ENCODE assay signal across 22 cellular contexts in genomic region chr15:81215983-81216382, GRCh38. TPM values are rescaled to one million over a fixed set of nuclear protein-coding genes. Genes with fewer than 3 reads are reported as not detected.
DNase-seq lines count a peak whose midpoint lies in the region; ATAC-seq and TF ChIP-seq lines count a peak whose summit lies in the region.
"Had no signal": no experiment of that assay in that cellular context is flagged by ENCODE, and none has a peak within 500 bp of the region (broad histone marks: within the 10 kb centered on the region; RNA-seq: fewer than 3 reads in every experiment).

No MANE protein-coding gene starts in this region.

- POLR2A ChIA-PET in WTC11 (lab: Charles Lee): no interaction called here

- H2AFZ ChIP-seq in GM23338 (peak overlapping the region; percentile 93; the same call in 1 of the 2 replicates), neural progenitor cell (replicated peaks) (peak overlapping the region; percentile 66)

- H3K27ac Mint-ChIP-seq in GM23338: no peak overlapping the region
- no peak overlapping the region for H3K27ac Mint-ChIP-seq in WTC11
- H3K27ac Mint-ChIP-seq in neural progenitor cell: no peak overlapping the region
- H3K27ac Mint-ChIP-seq: CD14-positive monocyte; CD4-positive, alpha-beta T cell; CD8-positive, alpha-beta memory T cell had no signal

- H3K27me3 ChIP-seq in GM23338 (ENCODE audit: insufficient read depth) (no peaks in the 10 kb centered on the region), neural progenitor cell (no peaks in the 10 kb centered on the region), aorta (ENCODE audit: control insufficient read depth in 1 of 2, insufficient read depth in 2 of 2, low read length in 1 of 2) (no peaks in the 10 kb centered on the region), spleen (replicated peaks in 1 of 7) (peaks cover 0 to 14% (median 0%) of the 10 kb centered on the region in 7 donors), suprapubic skin (no peaks in the 10 kb centered on the region)
- H3K27me3 ChIP-seq: BE2C; BLaER1 treated with 17β-estradiol and CSF1 and Interleukin-3, amounts not matched to agents 10 nM and 100 nM had no signal

- H3F3A ChIP-seq in GM23338 (replicated peaks; ENCODE audit: low read depth) (no peaks in the 10 kb centered on the region), neural progenitor cell (ENCODE audit: low read depth) (no peaks in the 10 kb centered on the region)

- H3K36me3 Mint-ChIP-seq in GM23338 (ENCODE audit: low read depth) (peaks cover 10% of the 10 kb centered on the region), WTC11 (peaks cover 12% of the 10 kb centered on the region; the same call in 1 of the 2 replicates), neural progenitor cell (peaks cover 2% of the 10 kb centered on the region)
- H3K36me3 Mint-ChIP-seq: CD14-positive monocyte had no signal

- peaks cover 7% of the 10 kb centered on the region; the same call in 1 of the 2 replicates for H3K9me2 ChIP-seq in GM23338 (ENCODE audit: insufficient read depth)

- CTCF ChIA-PET in WTC11 (lab: Charles Lee): interaction anchor here (0.9 to 4.6 kb wide), 5 partner anchors 9 to 239 kb away, joined by 3 to 25 read pairs (median 4); no protein-coding TSS in a partner anchor

- H3K9me3 Mint-ChIP-seq in GM23338 (peaks cover 15% of the 10 kb centered on the region), WTC11 (peaks cover 19% of the 10 kb centered on the region), neural progenitor cell (peaks cover 23% of the 10 kb centered on the region)

- TF ChIP-seq EP300 in suprapubic skin (IDR thresholded peaks at IDR 0.05): no peak

- H3K4me3 ChIP-seq in GM23338: no peak overlapping the region
- H3K4me3 ChIP-seq in neural progenitor cell: no peak overlapping the region
- H3K4me3 ChIP-seq in aorta (ENCODE audit: low read length in 2 of 2): no peak overlapping the region
- H3K4me3 ChIP-seq in spleen: no peak overlapping the region
- H3K4me3 ChIP-seq in suprapubic skin: no peak overlapping the region
- H3K4me3 ChIP-seq: BLaER1 treated with 17β-estradiol and CSF1 and Interleukin-3, amounts not matched to agents 10 nM and 100 nM had no signal

- H3K36me3 ChIP-seq in GM23338 (ENCODE audit: insufficient read depth): no peaks in the 10 kb centered on the region
- no peaks in the 10 kb centered on the region for H3K36me3 ChIP-seq in neural progenitor cell
- no peaks in the 10 kb centered on the region for H3K36me3 ChIP-seq in aorta (ENCODE audit: control insufficient read depth in 1 of 2, insufficient read depth in 2 of 2, low read length in 1 of 2)
- no peaks in the 10 kb centered on the region for H3K36me3 ChIP-seq in spleen
- H3K36me3 ChIP-seq in suprapubic skin: no peaks in the 10 kb centered on the region
- H3K36me3 ChIP-seq: BE2C; BLaER1 treated with 17β-estradiol and CSF1 and Interleukin-3, amounts not matched to agents 10 nM and 100 nM had no signal

- H3K4me1 Mint-ChIP-seq in GM23338: peaks cover 3% of the 10 kb centered on the region
- peaks cover 6% of the 10 kb centered on the region for H3K4me1 Mint-ChIP-seq in WTC11
- peaks cover 5% of the 10 kb centered on the region for H3K4me1 Mint-ChIP-seq in neural progenitor cell
- H3K4me1 Mint-ChIP-seq: CD14-positive monocyte; CD8-positive, alpha-beta memory T cell had no signal

- intact Hi-C loops in aorta (cut with DNase I) (no loop called here), spleen (cut with DNase I; ENCODE audit: low total_unique reads) (no loop called here)

- H4K20me1 ChIP-seq in GM23338 (replicated peaks; ENCODE audit: insufficient read depth) (no peaks in the 10 kb centered on the region), neural progenitor cell (ENCODE audit: low read depth) (no peaks in the 10 kb centered on the region)
- H4K20me1 ChIP-seq: BLaER1 treated with 17β-estradiol and CSF1 and Interleukin-3, amounts not matched to agents 10 nM and 100 nM had no signal

- no peak overlapping the region for H3K9ac ChIP-seq in neural progenitor cell
- H3K9ac ChIP-seq: BLaER1 treated with 17β-estradiol and CSF1 and Interleukin-3, amounts not matched to agents 10 nM and 100 nM had no signal

- H3K4me1 ChIP-seq in GM23338 (ENCODE audit: insufficient read depth) (no peaks in the 10 kb centered on the region), neural progenitor cell (no peaks in the 10 kb centered on the region), aorta (ENCODE audit: control insufficient read depth in 1 of 2, insufficient read depth in 2 of 2, low read length in 2 of 2) (no peaks in the 10 kb centered on the region), spleen (peaks cover 0 to 2% (median 0%) of the 10 kb centered on the region in 6 donors), suprapubic skin (peaks cover 7% of the 10 kb centered on the region)
- H3K4me1 ChIP-seq: BE2C had no signal

- TF ChIP-seq CTCF in GM23338 (conservative IDR thresholded peaks at IDR 0.05; ENCODE audit: low read depth in 2 of 2) (no peak), WTC11 (IDR thresholded peaks at IDR 0.05) (no peak), neural progenitor cell (IDR thresholded peaks at IDR 0.05) (no peak), spleen (IDR thresholded peaks at IDR 0.05 in 8 of 11, conservative IDR thresholded peaks at IDR 0.05 in 3 of 11) (no peak), suprapubic skin (IDR thresholded peaks at IDR 0.05) (no peak)

- WGBS in aorta, 2 donors: 59 to 85% methylated on average over 2 of the region's 2 CpGs
- WGBS in spleen, 5 donors: 64 to 80% (median 73%) methylated on average over 1 to 2 of the region's 2 CpGs
- WGBS in suprapubic skin: no CpG with 5 or more reads among the region's 2 CpGs

- DNase-seq in GM23338 (ENCODE audit: low spot score) (no peak), WTC11 (ENCODE audit: low spot score) (no peak), neural progenitor cell (ENCODE audit: low spot score) (no peak), aorta (no peak), spleen (no peak), suprapubic skin (ENCODE audit: low spot score in 2 of 2) (no peak)
- DNase-seq: AML-193; BE2C; CD4-positive, alpha-beta T cell; CD8-positive, alpha-beta memory T cell; DMS53; DMS79 treated with DMSO at 0.1 percent for 48 hours; GF-D8; GOT3; HCEC 1CT had no signal

- H3K9me3 ChIP-seq in neural progenitor cell (ENCODE audit: low read depth): no peaks in the 10 kb centered on the region
- no peaks in the 10 kb centered on the region for H3K9me3 ChIP-seq in aorta (ENCODE audit: control insufficient read depth, low read length)
- peaks cover 3 to 28% (median 17%) of the 10 kb centered on the region in 8 donors for H3K9me3 ChIP-seq in spleen
- H3K9me3 ChIP-seq in suprapubic skin: peaks cover 9% of the 10 kb centered on the region
- H3K9me3 ChIP-seq: BE2C had no signal

- TF ChIP-seq POLR2A in spleen (IDR thresholded peaks at IDR 0.05) (no peak), suprapubic skin (IDR thresholded peaks at IDR 0.05) (no peak)

- H3K79me2 ChIP-seq in GM23338 (replicated peaks; ENCODE audit: insufficient read depth): no peaks in the 10 kb centered on the region
- no peaks in the 10 kb centered on the region for H3K79me2 ChIP-seq in neural progenitor cell (ENCODE audit: low read depth)

- H3K4me3 Mint-ChIP-seq in GM23338 (no peak overlapping the region), WTC11 (no peak overlapping the region), neural progenitor cell (no peak overlapping the region)
- H3K4me3 Mint-ChIP-seq: CD14-positive monocyte; CD4-positive, alpha-beta T cell; CD8-positive, alpha-beta memory T cell had no signal

- no peak overlapping the region for H3K27ac ChIP-seq in GM23338 (ENCODE audit: low read depth)
- no peak overlapping the region for H3K27ac ChIP-seq in neural progenitor cell
- no peak overlapping the region for H3K27ac ChIP-seq in aorta (ENCODE audit: low read depth in 1 of 2, low read length in 2 of 2)
- H3K27ac ChIP-seq in spleen: no peak overlapping the region
- H3K27ac ChIP-seq in suprapubic skin: no peak overlapping the region
- H3K27ac ChIP-seq: 22Rv1; BLaER1 treated with 17β-estradiol and CSF1 and Interleukin-3, amounts not matched to agents 10 nM and 100 nM had no signal

- peaks cover 6% of the 10 kb centered on the region for H3K27me3 Mint-ChIP-seq in GM23338 (ENCODE audit: insufficient read depth, low read depth, poor library complexity)
- peaks cover 31% of the 10 kb centered on the region for H3K27me3 Mint-ChIP-seq in WTC11 (ENCODE audit: low read depth)
- peaks cover 2% of the 10 kb centered on the region for H3K27me3 Mint-ChIP-seq in neural progenitor cell (ENCODE audit: insufficient read depth, low read depth)

- no peak for ATAC-seq in GM23338
- ATAC-seq in WTC11: peak; percentile 57
- peak; percentile 29 for ATAC-seq in aorta (ENCODE audit: low FRiP score)
- no peak for ATAC-seq in GM21528 (IDR thresholded peaks at IDR 0.05; ENCODE audit: low FRiP score, unreplicated experiment)

- H3K4me2 ChIP-seq in GM23338: no peak overlapping the region
- H3K4me2 ChIP-seq in neural progenitor cell: no peak overlapping the region
- H3K4me2 ChIP-seq: BLaER1 treated with 17β-estradiol and CSF1 and Interleukin-3, amounts not matched to agents 10 nM and 100 nM had no signal

TF ChIP-seq in GM23338, 12 proteins besides CTCF, POLR2A, EP300 and RAD21 (continues in another document):
- TF ChIP-seq ZNF331 (CRISPR knock-in tag; IDR thresholded peaks at IDR 0.05; ENCODE audit: low read depth) (no peak), EZH2phosphoT487 (IDR thresholded peaks at IDR 0.05; ENCODE audit: unreplicated experiment) (no peak)

TF ChIP-seq in WTC11, 78 proteins besides CTCF, POLR2A, EP300 and RAD21 (continues in another document):
- TF ChIP-seq ATF3 (CRISPR knock-in tag; conservative IDR thresholded peaks at IDR 0.05): no peak
- TF ChIP-seq ZNF396 (CRISPR knock-in tag; IDR thresholded peaks at IDR 0.05; ENCODE audit: borderline replicate concordance): no peak

RNA-seq across cellular contexts. Expression of gene IL16, which starts 19.3 kb away (rescaled TPM):
- not detected in 2 replicates for total RNA-seq in GM23338 (2014; rRNA removed; shearing (Covaris generic))
- polyA plus RNA-seq in GM23338 (2016; fragmentation: Nextera tagmentation; extraction: Ambion mirVana): 0.16 and 0.29 TPM in 2 replicates
- total RNA-seq in WTC11 (2021): 0.41 to 0.61 TPM (median 0.46 TPM) in 3 replicates
- 0.09 TPM in 1 of 2 replicates, not detected in the other for total RNA-seq in neural progenitor cell (ENCODE audit: low replicate concordance)
- 10 to 100 TPM in 1 of 2 donors, 1 to 10 TPM in 1; 9.1 to 19.5 TPM for total RNA-seq in aorta
- 1 to 10 TPM; 5.3 to 6.5 TPM for polyA plus RNA-seq in aorta
- total RNA-seq in spleen: 100 to 1,000 TPM; 126 to 159 (median 130) TPM
- 100 to 1,000 TPM in 2 of 3 donors, 10 to 100 TPM in 1; 93.9 to 114 (median 114) TPM for polyA plus RNA-seq in spleen
- 10 to 100 TPM in 2 of 4 donors, 1 to 10 TPM in 2; 8.2 to 19.9 (median 13.7) TPM for total RNA-seq in suprapubic skin
- total RNA-seq: Daoy, G401, H7 had no signal

Comparison
In these comparisons a context has a peak if more than half of its experiments do, and no peak if none do; other contexts are left out.
1. ATAC-seq: peak in WTC11 (single experiment) and aorta (single experiment); none in GM23338 (single experiment) and GM21528 (single experiment).
2. RNA of gene IL16, which starts 19.3 kb away (total RNA-seq): 126 to 159 TPM in spleen; 9.1 to 19.5 TPM in aorta, 8.2 to 19.9 TPM in suprapubic skin, 0.41 to 0.61 TPM in WTC11, not detected in GM23338 and 0.09 TPM in neural progenitor cell; every median in the first group is over 4 times any median in the second.